Comparison of ENCODE assay signal across 13 cellular contexts in genomic region chr17:66533572-66533971, GRCh38.
DNase-seq lines count a peak whose midpoint lies in the region; ATAC-seq, FAIRE-seq and TF ChIP-seq lines count a peak whose summit lies in the region.
"Had no signal": no experiment of that assay in that cellular context is flagged by ENCODE, and none has a peak within 500 bp of the region (broad histone marks: within the 10 kb centered on the region; RNA-seq: fewer than 3 reads in every experiment).

No MANE protein-coding gene starts in this region.

- DNase-seq in NCI-H2227 (lab: John Stamatoyannopoulos, UW; ENCODE audit: unreplicated experiment) = peak; percentile 11
- peak; percentile 92 for DNase-seq in choroid plexus epithelial cell (ENCODE audit: low read depth)
- DNase-seq in medulla oblongata (ENCODE audit: extremely low spot score) = peak; percentile 72
- DNase-seq in smooth muscle cell of the brain vasculature (ENCODE audit: low read depth, low spot score) = peak; percentile 43
- DNase-seq in RPMI8226 = no peak
- no peak for DNase-seq in HCEC 1CT
- DNase-seq in frontal cortex (ENCODE audit: low spot score in 2 of 2) = no peak
- DNase-seq: activated CD8-positive, alpha-beta T cell treated with anti-CD3 and anti-CD28 coated beads for 36 hours; mammary epithelial cell; NCI-H1417 treated with DMSO at 0.1 percent for 48 hours; stimulated activated naive CD4-positive, alpha-beta T cell treated with Interleukin-2 at 50 U/mL for 16 hours; T-helper 17 cell had no signal

- TF ChIP-seq CTCF in choroid plexus epithelial cell (conservative IDR thresholded peaks at IDR 0.05; ENCODE audit: low read depth, low read length) = peak; percentile 45

- no peak overlapping the region for H3K4me3 ChIP-seq in choroid plexus epithelial cell (ENCODE audit: low read depth, low read length)

- no peak for ATAC-seq in GM21360 (IDR thresholded peaks at IDR 0.05; ENCODE audit: unreplicated experiment)
- ATAC-seq: activated CD8-positive, alpha-beta T cell treated with anti-CD3 and anti-CD28 coated beads for 36 hours; T-helper 17 cell had no signal

- no peak for FAIRE-seq in frontal cortex (lab: Jason Lieb, UNC)

Comparison
In these comparisons a context has a peak if more than half of its experiments do, and no peak if none do; other contexts are left out.
1. DNase-seq: peak in NCI-H2227 (single experiment), choroid plexus epithelial cell (single experiment), medulla oblongata (single experiment) and smooth muscle cell of the brain vasculature (single experiment); none in RPMI8226 (single experiment), HCEC 1CT (single experiment) and frontal cortex (0 of 2).